ENCODE assay signal across 16 cellular contexts in the genomic region with DNA sequence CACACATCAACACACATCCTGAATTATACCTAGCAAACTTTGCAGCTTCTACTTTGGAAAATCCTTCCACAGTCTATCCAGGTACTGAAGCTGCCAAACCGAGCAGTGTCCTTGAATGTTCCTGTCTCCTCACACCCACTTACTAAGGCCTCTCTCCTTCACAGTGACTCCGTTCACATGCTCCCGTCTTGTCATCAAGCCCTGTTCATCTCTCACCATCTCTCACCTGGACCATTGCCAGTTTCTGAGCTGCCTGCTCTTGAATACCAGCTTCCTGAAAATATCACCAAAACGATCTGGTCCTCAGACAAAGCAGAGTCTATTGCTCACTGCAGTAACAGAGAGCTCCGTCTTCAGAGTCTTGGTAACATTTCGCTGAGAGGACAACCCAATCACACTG. TPM values are rescaled to one million over a fixed set of nuclear protein-coding genes. Genes with fewer than 3 reads are reported as not detected.
DNase-seq lines count a peak whose midpoint lies in the region; ATAC-seq and TF ChIP-seq lines count a peak whose summit lies in the region.
"Had no signal": no experiment of that assay in that cellular context is flagged by ENCODE, and none has a peak within 500 bp of the region (broad histone marks: within the 10 kb centered on the region; RNA-seq: fewer than 3 reads in every experiment).

No MANE protein-coding gene starts in this region.

- no peak overlapping the region for H3K9ac ChIP-seq in mesendoderm (ENCODE audit: low read length)

- no peak overlapping the region for H3K4me2 ChIP-seq in mesendoderm (ENCODE audit: low read length)

- no peak overlapping the region for H2BK15ac ChIP-seq in mesendoderm (replicated peaks; ENCODE audit: low read depth)

- no peaks in the 10 kb centered on the region for H3K79me2 ChIP-seq in mesendoderm (ENCODE audit: control insufficient read depth, insufficient read depth, low read length)

- no peak overlapping the region for H4K5ac ChIP-seq in mesendoderm (ENCODE audit: low read length)

- no peak overlapping the region for H3K56ac ChIP-seq in mesendoderm (ENCODE audit: low read length)

- H3K4me3 ChIP-seq in mesendoderm (ENCODE audit: low read length): no peak overlapping the region
- H3K4me3 ChIP-seq: skin epidermis, tibial nerve had no signal

- no peaks in the 10 kb centered on the region for H3K27me3 ChIP-seq in mesendoderm (ENCODE audit: insufficient read depth, low read length, poor library complexity)
- H3K27me3 ChIP-seq: brain microvascular endothelial cell, neutrophil, tibial nerve had no signal

- DNase-seq in DMS79 treated with DMSO at 0.1 percent for 48 hours (lab: John Stamatoyannopoulos, UW) (peak; percentile 8), DMS79 (lab: John Stamatoyannopoulos, UW) (no peak), NCI-H2196 (lab: John Stamatoyannopoulos, UW; ENCODE audit: unreplicated experiment) (peak; percentile 73), erythroblast (lab: John Stamatoyannopoulos, UW) (peak; percentile 6 to 12), NCI-H2107 treated with DMSO at 0.1 percent for 48 hours (lab: John Stamatoyannopoulos, UW; ENCODE audit: unreplicated experiment) (no peak), mesendoderm (no peak), T-helper 17 cell (no peak)
- DNase-seq: 8988T; activated naive CD4-positive, alpha-beta T cell; brain microvascular endothelial cell; Caco-2; NCI-H1694 treated with DMSO at 0.1 percent for 48 hours had no signal

- H3K27me3 Mint-ChIP-seq in T-helper 17 cell: no peaks in the 10 kb centered on the region

- no peak overlapping the region for H4K8ac ChIP-seq in mesendoderm (ENCODE audit: low read depth, low read length)

- H3K4me1 Mint-ChIP-seq in T-helper 17 cell: no peaks in the 10 kb centered on the region

- no peaks in the 10 kb centered on the region for H3K9me3 ChIP-seq in T-helper 17 cell (ENCODE audit: control insufficient read depth, low read length, poor library complexity, severe bottlenecking)
- H3K9me3 ChIP-seq: Caco-2, neutrophil, tibial nerve had no signal

- H2BK5ac ChIP-seq in mesendoderm (ENCODE audit: low read length): no peak overlapping the region

- H2BK120ac ChIP-seq in mesendoderm (ENCODE audit: low read depth, low read length): no peak overlapping the region

- peaks cover 2% of the 10 kb centered on the region for H3K4me1 ChIP-seq in mesendoderm (ENCODE audit: control insufficient read depth, low read depth, low read length)
- H3K4me1 ChIP-seq: Caco-2, tibial nerve had no signal

- H3K23ac ChIP-seq in mesendoderm (ENCODE audit: low read length): no peak overlapping the region

- H2AK5ac ChIP-seq in mesendoderm (ENCODE audit: low read length): no peak overlapping the region

- no CpG with 5 or more reads among the region's 6 CpGs for WGBS in mesendoderm (ENCODE audit: extremely low coverage, insufficient coverage, low lambda C conversion rate)

- ATAC-seq in GM21360 (IDR thresholded peaks at IDR 0.05; ENCODE audit: unreplicated experiment): peak; percentile 55
- ATAC-seq in T-helper 17 cell: no peak

- no peaks in the 10 kb centered on the region for H3K79me1 ChIP-seq in mesendoderm (ENCODE audit: low read length)

- H3K27ac Mint-ChIP-seq in T-helper 17 cell: no peak overlapping the region

- H3K27ac ChIP-seq in mesendoderm (ENCODE audit: low read depth, low read length): no peak overlapping the region
- H3K27ac ChIP-seq: brain microvascular endothelial cell, neutrophil, skin epidermis, tibial nerve had no signal

- H3K36me3 Mint-ChIP-seq in T-helper 17 cell (ENCODE audit: low read depth): peaks cover 8% of the 10 kb centered on the region

- H3K4me3 Mint-ChIP-seq in T-helper 17 cell: no peak overlapping the region

- no peak for TF ChIP-seq POLR2A in erythroblast (IDR thresholded peaks at IDR 0.05; ENCODE audit: low read length)

- no peak overlapping the region for H3K18ac ChIP-seq in mesendoderm (ENCODE audit: low read length)

- no peaks in the 10 kb centered on the region for H3K36me3 ChIP-seq in mesendoderm (ENCODE audit: control insufficient read depth, insufficient read depth, low read length)
- H3K36me3 ChIP-seq: brain microvascular endothelial cell, tibial nerve had no signal

- H3K4ac ChIP-seq in mesendoderm (ENCODE audit: low read depth, low read length): no peak overlapping the region

RNA-seq across cellular contexts. Expression of gene GCNT1, which starts 57.4 kb away (rescaled TPM):
- polyA plus RNA-seq in mesendoderm (2013, experiment 1 of 2): 53.3 TPM
- polyA plus RNA-seq in mesendoderm (2013, experiment 2 of 2): 49.0 TPM
- 1 to 10 TPM; 6.4 to 9.0 TPM for total RNA-seq in T-helper 17 cell

Comparison
In these comparisons a context has a peak if more than half of its experiments do, and no peak if none do; other contexts are left out.
1. DNase-seq: peak in DMS79 treated with DMSO at 0.1 percent for 48 hours (single experiment), NCI-H2196 (single experiment) and erythroblast (2 of 2); none in DMS79 (single experiment), NCI-H2107 treated with DMSO at 0.1 percent for 48 hours (single experiment), mesendoderm (single experiment) and T-helper 17 cell (0 of 3).